22 cellular contexts compared by ENCODE assay signal in the genomic region with DNA sequence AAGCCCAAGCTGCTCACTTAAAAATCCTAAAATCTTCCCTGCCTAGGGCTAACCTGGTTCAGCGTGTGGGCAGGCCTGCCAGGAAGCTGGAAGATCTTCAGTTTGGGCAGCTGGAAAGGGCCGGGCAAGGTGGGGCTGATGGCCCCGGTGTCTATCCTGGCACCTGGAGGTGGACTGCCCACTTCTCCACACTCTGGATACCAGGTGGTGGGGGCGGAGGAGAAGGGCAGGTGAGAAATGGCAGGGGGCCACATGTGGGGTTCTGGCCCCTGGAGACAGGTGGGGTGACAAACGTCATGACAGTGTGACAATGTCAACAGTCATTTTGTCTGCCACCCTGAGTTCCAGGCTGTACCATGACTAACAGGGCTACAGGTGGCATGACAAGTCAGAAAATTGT.
"Had no signal": no experiment of that assay in that cellular context is flagged by ENCODE, and none has a peak within 500 bp of the region (broad histone marks: within the 10 kb centered on the region; RNA-seq: fewer than 3 reads in every experiment).

No MANE protein-coding gene starts in this region.

- FAIRE-seq: kidney had no signal

- H3K27me3 ChIP-seq: body of pancreas, cardiac muscle cell, neural progenitor cell, upper lobe of left lung had no signal

- H3K27ac ChIP-seq: body of pancreas, cardiac muscle cell, heart right ventricle, neural progenitor cell, upper lobe of left lung, VCaP had no signal

- H3K4me2 ChIP-seq: neural progenitor cell had no signal

- H3K4me3 Mint-ChIP-seq: activated CD4-positive, alpha-beta memory T cell treated with anti-CD3 and anti-CD28 coated beads, Interleukin-2, amount 10 ng/mL, durations not matched to agents 7 days and 5 days; activated CD4-positive, alpha-beta T cell treated with anti-CD3 and anti-CD28 coated beads, Interleukin-2, amount 10 ng/mL, durations not matched to agents 24 days and 14 days; activated CD8-positive, alpha-beta memory T cell treated with anti-CD3 and anti-CD28 coated beads, Interleukin-2, amount 10 ng/mL, durations not matched to agents 7 days and 5 days; activated naive CD8-positive, alpha-beta T cell treated with anti-CD3 and anti-CD28 coated beads, Interleukin-2, amount 50 U/mL, for 24 hours; activated T-helper 1 cell treated with anti-CD3 and anti-CD28 coated beads, Interleukin-12 subunit alpha, Interleukin-12 subunit beta, Interleukin-2, Interleukin-4 antibody, amounts not matched to agents 30 ng/mL and 10 ng/mL and 1 ng/mL, durations not matched to agents 14 hours and 24 hours and 36 hours; effector memory CD8-positive, alpha-beta T cell; naive thymus-derived CD4-positive, alpha-beta T cell; neural progenitor cell had no signal

- H3K9ac ChIP-seq: neural progenitor cell had no signal

- H3K4me3 ChIP-seq: body of pancreas, cardiac muscle cell, heart right ventricle, lung, neural progenitor cell, upper lobe of left lung had no signal

- DNase-seq: activated CD4-positive, alpha-beta memory T cell treated with anti-CD3 and anti-CD28 coated beads, Interleukin-2, amount 10 ng/mL, durations not matched to agents 7 days and 5 days; activated CD4-positive, alpha-beta T cell treated with anti-CD3 and anti-CD28 coated beads, Interleukin-2, amount 10 ng/mL, durations not matched to agents 24 days and 14 days; activated CD8-positive, alpha-beta memory T cell treated with anti-CD3 and anti-CD28 coated beads, Interleukin-2, amount 10 ng/mL, durations not matched to agents 7 days and 5 days; activated gamma-delta T cell; activated naive CD4-positive, alpha-beta T cell treated with anti-CD3 and anti-CD28 coated beads, Interleukin-2, amount 50 U/mL, for 16 hours; activated naive CD8-positive, alpha-beta T cell treated with anti-CD3 and anti-CD28 coated beads, Interleukin-2, amount 50 U/mL, for 24 hours; dermis blood vessel endothelial cell; effector memory CD8-positive, alpha-beta T cell; heart right ventricle; kidney; naive thymus-derived CD4-positive, alpha-beta T cell; retina; stimulated activated CD4-positive, alpha-beta T cell treated with anti-CD3 and anti-CD28 coated beads, Interleukin-4, amount 100 ng/mL, for 24 hours; stimulated activated naive CD8-positive, alpha-beta T cell treated with anti-CD3 and anti-CD28 coated beads, Interleukin-15, Interleukin-2, amounts not matched to agents 100 U/mL and 50 U/mL, for 24 hours had no signal

- H3K9me3 ChIP-seq: body of pancreas, upper lobe of left lung had no signal

- H3K9me3 Mint-ChIP-seq: activated CD4-positive, alpha-beta memory T cell treated with anti-CD3 and anti-CD28 coated beads, Interleukin-2, amount 10 ng/mL, durations not matched to agents 7 days and 5 days; activated CD4-positive, alpha-beta T cell treated with anti-CD3 and anti-CD28 coated beads, Interleukin-2, amount 10 ng/mL, durations not matched to agents 24 days and 14 days; activated naive CD8-positive, alpha-beta T cell treated with anti-CD3 and anti-CD28 coated beads, Interleukin-2, amount 50 U/mL, for 24 hours; activated T-helper 1 cell treated with anti-CD3 and anti-CD28 coated beads, Interleukin-12 subunit alpha, Interleukin-12 subunit beta, Interleukin-2, Interleukin-4 antibody, amounts not matched to agents 30 ng/mL and 10 ng/mL and 1 ng/mL, durations not matched to agents 14 hours and 24 hours and 36 hours; effector memory CD8-positive, alpha-beta T cell; naive thymus-derived CD4-positive, alpha-beta T cell; neural progenitor cell had no signal

- H3K4me1 Mint-ChIP-seq: activated CD4-positive, alpha-beta memory T cell treated with anti-CD3 and anti-CD28 coated beads, Interleukin-2, amount 10 ng/mL, durations not matched to agents 7 days and 5 days; activated CD4-positive, alpha-beta T cell treated with anti-CD3 and anti-CD28 coated beads, Interleukin-2, amount 10 ng/mL, durations not matched to agents 24 days and 14 days; activated CD8-positive, alpha-beta memory T cell treated with anti-CD3 and anti-CD28 coated beads, Interleukin-2, amount 10 ng/mL, durations not matched to agents 7 days and 5 days; activated naive CD8-positive, alpha-beta T cell treated with anti-CD3 and anti-CD28 coated beads, Interleukin-2, amount 50 U/mL, for 24 hours; naive thymus-derived CD4-positive, alpha-beta T cell had no signal

- H2AFZ ChIP-seq: neural progenitor cell had no signal

- H3K4me1 ChIP-seq: upper lobe of left lung had no signal

- H3K36me3 ChIP-seq: cardiac muscle cell, heart right ventricle, neural progenitor cell, upper lobe of left lung had no signal

- H3K36me3 Mint-ChIP-seq: activated CD8-positive, alpha-beta memory T cell treated with anti-CD3 and anti-CD28 coated beads, Interleukin-2, amount 10 ng/mL, durations not matched to agents 7 days and 5 days; naive thymus-derived CD4-positive, alpha-beta T cell had no signal

- H3K27ac Mint-ChIP-seq: activated CD4-positive, alpha-beta memory T cell treated with anti-CD3 and anti-CD28 coated beads, Interleukin-2, amount 10 ng/mL, durations not matched to agents 7 days and 5 days; activated CD4-positive, alpha-beta T cell treated with anti-CD3 and anti-CD28 coated beads, Interleukin-2, amount 10 ng/mL, durations not matched to agents 24 days and 14 days; activated CD8-positive, alpha-beta memory T cell treated with anti-CD3 and anti-CD28 coated beads, Interleukin-2, amount 10 ng/mL, durations not matched to agents 7 days and 5 days; activated naive CD8-positive, alpha-beta T cell treated with anti-CD3 and anti-CD28 coated beads, Interleukin-2, amount 50 U/mL, for 24 hours; activated T-helper 1 cell treated with anti-CD3 and anti-CD28 coated beads, Interleukin-12 subunit alpha, Interleukin-12 subunit beta, Interleukin-2, Interleukin-4 antibody, amounts not matched to agents 30 ng/mL and 10 ng/mL and 1 ng/mL, durations not matched to agents 14 hours and 24 hours and 36 hours; effector memory CD8-positive, alpha-beta T cell; progenitor cell of endocrine pancreas had no signal
